ENCODE assay signal across 1 cellular context in genomic region chr13:96033220-96034015, GRCh38.
TF ChIP-seq lines count a peak whose summit lies in the region.

No MANE protein-coding gene starts in this region.

TF ChIP-seq in SK-N-SH, 30 proteins besides CTCF, POLR2A, EP300 and RAD21:
- TF ChIP-seq EZH2phosphoT487 (IDR thresholded peaks at IDR 0.05; ENCODE audit: borderline replicate concordance, low read depth), result no peak
- TF ChIP-seq TEAD4 (IDR thresholded peaks at IDR 0.05; ENCODE audit: borderline replicate concordance, insufficient read depth), result no peak
- TF ChIP-seq RXRA (IDR thresholded peaks at IDR 0.05; ENCODE audit: borderline replicate concordance, low read depth), result no peak
- no peak for TF ChIP-seq GATA2 (CRISPR knock-in tag; IDR thresholded peaks at IDR 0.05)
